In genomic region chr12:57096099-57096572, GRCh38 we compare ENCODE assay signal across 1 cellular context.
TF ChIP-seq lines count a peak whose summit lies in the region.

No MANE protein-coding gene starts in this region.

TF ChIP-seq in K562, 482 proteins besides CTCF, POLR2A, EP300 and RAD21:
- TF ChIP-seq PML (IDR thresholded peaks at IDR 0.05; ENCODE audit: low read length) (0 out of 2 replicates have a peak, but pooled peaks have one; percentile 10), SUPT5H (IDR thresholded peaks at IDR 0.05) (peak; percentile 48), ZBED1 (IDR thresholded peaks at IDR 0.05) (0 out of 2 replicates have a peak, but pooled peaks have one; percentile 26), HBP1 (CRISPR knock-in tag; IDR thresholded peaks at IDR 0.05) (no peak), STAT6 (CRISPR knock-in tag; IDR thresholded peaks at IDR 0.05) (peak; percentile 51; the same call in 1 of the 2 replicates), FOXK1 (CRISPR knock-in tag; IDR thresholded peaks at IDR 0.05; ENCODE audit: borderline replicate concordance) (no peak), ZNF778 (CRISPR knock-in tag; IDR thresholded peaks at IDR 0.05) (no peak), GTF2E2 (tag; IDR thresholded peaks at IDR 0.05) (no peak), CBX2 (IDR thresholded peaks at IDR 0.05; ENCODE audit: insufficient read depth, low read length, poor library complexity, severe bottlenecking) (no peak), PHF8 (IDR thresholded peaks at IDR 0.05; ENCODE audit: borderline replicate concordance, low read length) (no peak), ZNF174 (CRISPR knock-in tag; IDR thresholded peaks at IDR 0.05) (no peak), MYNN (IDR thresholded peaks at IDR 0.05) (peak; percentile 72; the same call in 1 of the 2 replicates), MYNN (CRISPR knock-in tag; IDR thresholded peaks at IDR 0.05) (no peak), POLR2AphosphoS2 (IDR thresholded peaks at IDR 0.05; ENCODE audit: low read length) (0 out of 2 replicates have a peak, but pooled peaks have one; percentile 7), SIRT6 (IDR thresholded peaks at IDR 0.05; ENCODE audit: low read depth, low read length) (no peak), KLF13 (tag; IDR thresholded peaks at IDR 0.05; ENCODE audit: borderline replicate concordance, low read depth) (no peak), ZNF639 (CRISPR knock-in tag; conservative IDR thresholded peaks at IDR 0.05 in 1 of 2, IDR thresholded peaks at IDR 0.05 in 1 of 2) (no peak), NBN (IDR thresholded peaks at IDR 0.05; ENCODE audit: low read depth) (no peak), FOXJ2 (tag; IDR thresholded peaks at IDR 0.05) (no peak), TCFL5 (CRISPR knock-in tag; conservative IDR thresholded peaks at IDR 0.05) (no peak)
